Comparison of ENCODE assay signal across 7 cellular contexts in genomic region chr20:18760852-18761251, GRCh38. TPM values are rescaled to one million over a fixed set of nuclear protein-coding genes. Genes with fewer than 3 reads are reported as not detected.
"Had no signal": no experiment of that assay in that cellular context is flagged by ENCODE, and none has a peak within 500 bp of the region (broad histone marks: within the 10 kb centered on the region; RNA-seq: fewer than 3 reads in every experiment).

No MANE protein-coding gene starts in this region.

RNA-seq across cellular contexts. Expression of gene SCP2D1, which starts 52.7 kb away (rescaled TPM):
- total RNA-seq: GM23248, GM23338, H1, H4, H7, H9, HFFc6 had no signal
